ENCODE assay signal across 9 cellular contexts in genomic region chr1:193211539-193211938, GRCh38. TPM values are rescaled to one million over a fixed set of nuclear protein-coding genes. Genes with fewer than 3 reads are reported as not detected.
DNase-seq lines count a peak whose midpoint lies in the region; ATAC-seq and TF ChIP-seq lines count a peak whose summit lies in the region.
"Had no signal": no experiment of that assay in that cellular context is flagged by ENCODE, and none has a peak within 500 bp of the region (broad histone marks: within the 10 kb centered on the region; RNA-seq: fewer than 3 reads in every experiment).

No MANE protein-coding gene starts in this region.

- ATAC-seq in GM18867 (IDR thresholded peaks at IDR 0.05; ENCODE audit: unreplicated experiment) (peak; percentile 85), HG02852 (IDR thresholded peaks at IDR 0.05; ENCODE audit: unreplicated experiment) (peak; percentile 83), RWPE2 (ENCODE audit: low read depth) (peak; percentile 100), natural killer cell (peak in 2 of 3 donors; percentile 26 to 41)

- H3K4me1 Mint-ChIP-seq in natural killer cell = peaks cover 21 to 40% of the 10 kb centered on the region in 2 donors

- H3K36me3 ChIP-seq in RWPE2 (ENCODE audit: low read depth) (peaks cover 64% of the 10 kb centered on the region), adrenal gland (replicated peaks in 1 of 2) (no peaks in the 10 kb centered on the region)

- H3K27ac ChIP-seq in RWPE2 (ENCODE audit: poor library complexity, severe bottlenecking) (peak overlapping the region; percentile 87), adrenal gland (no peak overlapping the region)
- H3K27ac ChIP-seq: SK-N-MC had no signal

- H3K36me3 Mint-ChIP-seq in natural killer cell = peaks cover 24% of the 10 kb centered on the region

- H3K4me1 ChIP-seq in RWPE2 (ENCODE audit: insufficient read depth, poor library complexity, severe bottlenecking) = peaks cover 27% of the 10 kb centered on the region
- no peaks in the 10 kb centered on the region for H3K4me1 ChIP-seq in adrenal gland (replicated peaks in 1 of 2)

- H3K27me3 Mint-ChIP-seq in natural killer cell (ENCODE audit: low read depth in 2 of 2) = no peaks in the 10 kb centered on the region

- TF ChIP-seq POLR2A in adrenal gland (IDR thresholded peaks at IDR 0.05) = no peak

- H3K9me3 Mint-ChIP-seq in natural killer cell = peaks cover 5 to 6% of the 10 kb centered on the region in 2 donors

- H3K4me3 ChIP-seq in RWPE2 (ENCODE audit: severe bottlenecking) = no peak overlapping the region
- no peak overlapping the region for H3K4me3 ChIP-seq in adrenal gland
- H3K4me3 ChIP-seq: SK-N-MC had no signal

- intact Hi-C loops in natural killer cell (cut with micrococcal nuclease) (no loop called here), adrenal gland (cut with DNase I) (no loop called here)

- WGBS in adrenal gland, 4 donors = 83 to 94% (median 89%) methylated on average over 1 of the region's 1 CpG

- peak; percentile 10 for TF ChIP-seq CTCF in RWPE2 (IDR thresholded peaks at IDR 0.05; ENCODE audit: poor library complexity, severe bottlenecking)
- TF ChIP-seq CTCF in natural killer cell (IDR thresholded peaks at IDR 0.05) = no peak
- no peak for TF ChIP-seq CTCF in adrenal gland (IDR thresholded peaks at IDR 0.05)

- H3K27me3 ChIP-seq in RWPE2 (ENCODE audit: insufficient read depth, poor library complexity, severe bottlenecking) (no peaks in the 10 kb centered on the region), adrenal gland (no peaks in the 10 kb centered on the region)

- peak; percentile 38 for DNase-seq in RWPE2 (ENCODE audit: low spot score)
- DNase-seq in natural killer cell = no peak
- DNase-seq in adrenal gland = no peak
- no peak for DNase-seq in activated naive CD4-positive, alpha-beta T cell (lab: John Stamatoyannopoulos, UW)
- no peak for DNase-seq in NCI-H1105 treated with DMSO at 0.1 percent for 48 hours (lab: John Stamatoyannopoulos, UW)
- no peak for DNase-seq in inferior parietal cortex (ENCODE audit: extremely low spot score)

- peak overlapping the region; percentile 45 to 59 for H3K27ac Mint-ChIP-seq in natural killer cell

- H3K9me3 ChIP-seq in RWPE2 (ENCODE audit: severe bottlenecking) (peaks cover 2% of the 10 kb centered on the region), adrenal gland (replicated peaks in 1 of 3) (no peaks in the 10 kb centered on the region)

- no peak overlapping the region for H3K4me3 Mint-ChIP-seq in natural killer cell

RNA-seq across cellular contexts. Expression of gene B3GALT2, which starts 25.1 kb away (rescaled TPM):
- not detected for total RNA-seq in natural killer cell
- 1 to 10 TPM in 4 of 8 donors, under 1 TPM in 4; 0.21 to 3.1 (median 0.94) TPM for total RNA-seq in adrenal gland
- polyA plus RNA-seq in adrenal gland = 1 to 10 TPM in 1 of 3 donors, under 1 TPM in 2; 0.51 to 1.2 (median 0.80) TPM

Comparison
In these comparisons a context has a peak if more than half of its experiments do, and no peak if none do; other contexts are left out.
1. ATAC-seq: peak in every context shown above with its lines; median percentile 100 in RWPE2; 85 in GM18867; 83 in HG02852; 34 in natural killer cell.